15 cellular contexts compared by ENCODE assay signal in the genomic region with DNA sequence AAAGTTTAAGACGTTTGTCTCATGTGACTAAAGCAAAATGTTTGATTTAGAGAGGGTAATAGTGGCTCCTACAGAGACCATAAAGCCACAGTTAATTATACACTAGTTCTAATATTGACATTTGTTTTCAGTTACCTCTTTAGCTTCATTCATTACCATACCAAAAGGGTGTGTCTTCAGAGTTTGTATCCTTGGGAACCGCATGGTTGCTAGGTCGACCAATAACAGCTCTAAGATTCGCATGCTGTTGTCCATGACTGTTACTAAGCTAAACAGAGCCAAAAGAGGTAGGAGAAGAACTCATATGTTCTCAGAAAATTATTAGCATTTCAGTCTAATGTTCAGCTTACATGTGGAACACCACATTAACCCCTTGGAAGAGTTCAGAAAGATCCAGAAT. TPM values are rescaled to one million over a fixed set of nuclear protein-coding genes. Genes with fewer than 3 reads are reported as not detected.
DNase-seq lines count a peak whose midpoint lies in the region; ATAC-seq and TF ChIP-seq lines count a peak whose summit lies in the region.
"Had no signal": no experiment of that assay in that cellular context is flagged by ENCODE, and none has a peak within 500 bp of the region (broad histone marks: within the 10 kb centered on the region; RNA-seq: fewer than 3 reads in every experiment).

No MANE protein-coding gene starts in this region.

- H3K27me3 Mint-ChIP-seq in memory B cell (no peaks in the 10 kb centered on the region), CD14-positive monocyte (ENCODE audit: low read depth in 3 of 3) (peaks cover 0 to 4% (median 2%) of the 10 kb centered on the region in 3 donors), nephron progenitor cell (ENCODE audit: low read depth, poor library complexity) (peaks cover 2% of the 10 kb centered on the region)

- no peaks in the 10 kb centered on the region for H3K36me3 Mint-ChIP-seq in memory B cell
- no peaks in the 10 kb centered on the region for H3K36me3 Mint-ChIP-seq in CD14-positive monocyte
- no peaks in the 10 kb centered on the region for H3K36me3 Mint-ChIP-seq in nephron progenitor cell (ENCODE audit: low read depth)

- intact Hi-C loops in CD14-positive monocyte (cut with micrococcal nuclease): no loop called here

- no peaks in the 10 kb centered on the region for H3K4me1 Mint-ChIP-seq in memory B cell
- no peaks in the 10 kb centered on the region for H3K4me1 Mint-ChIP-seq in CD14-positive monocyte
- peaks cover 3% of the 10 kb centered on the region for H3K4me1 Mint-ChIP-seq in nephron progenitor cell

- H3K9me3 Mint-ChIP-seq in memory B cell: no peaks in the 10 kb centered on the region
- peaks cover 0 to 3% (median 2%) of the 10 kb centered on the region in 7 donors for H3K9me3 Mint-ChIP-seq in CD14-positive monocyte
- no peaks in the 10 kb centered on the region for H3K9me3 Mint-ChIP-seq in nephron progenitor cell

- no peak for TF ChIP-seq CTCF in CD14-positive monocyte (IDR thresholded peaks at IDR 0.05)
- TF ChIP-seq CTCF in nephron progenitor cell (IDR thresholded peaks at IDR 0.05): no peak

- peak; percentile 26 for ATAC-seq in memory B cell (ENCODE audit: low read depth)
- ATAC-seq in GM21619 (IDR thresholded peaks at IDR 0.05; ENCODE audit: unreplicated experiment): no peak
- ATAC-seq: Panc1 had no signal

- H3K27ac Mint-ChIP-seq in memory B cell: no peak overlapping the region
- no peak overlapping the region for H3K27ac Mint-ChIP-seq in CD14-positive monocyte
- no peak overlapping the region for H3K27ac Mint-ChIP-seq in nephron progenitor cell

- peak; percentile 84 for DNase-seq in DMS153 (lab: John Stamatoyannopoulos, UW)
- peak; percentile 71 for DNase-seq in NCI-H1436 (lab: John Stamatoyannopoulos, UW)
- peak; percentile 84 for DNase-seq in SW480 (ENCODE audit: low spot score)
- DNase-seq in memory B cell (ENCODE audit: low spot score in 2 of 2): no peak
- no peak for DNase-seq in hepatic stellate cell (ENCODE audit: low spot score)
- DNase-seq in CD14-positive monocyte (ENCODE audit: low spot score): no peak
- no peak for DNase-seq in nephron progenitor cell
- DNase-seq: aorta, EL, NCI-H446, posterior cingulate gyrus, stomach, WERI-Rb-1 had no signal

- H3K4me3 Mint-ChIP-seq in memory B cell (no peak overlapping the region), CD14-positive monocyte (no peak overlapping the region), nephron progenitor cell (no peak overlapping the region)

RNA-seq across cellular contexts. Expression of a gene that starts 36.2 kb away (rescaled TPM):
- polyA plus RNA-seq in CD14-positive monocyte: 10 to 100 TPM; 16.5 to 17.3 TPM

RNA-seq across cellular contexts. Expression of a gene that starts 44.5 kb away (rescaled TPM):
- polyA plus RNA-seq in CD14-positive monocyte: 10 to 100 TPM; 13.0 to 13.6 TPM

Comparison
In these comparisons a context has a peak if more than half of its experiments do, and no peak if none do; other contexts are left out.
1. DNase-seq: peak in DMS153 (single experiment), NCI-H1436 (single experiment) and SW480 (single experiment); none in memory B cell (0 of 2), hepatic stellate cell (single experiment), CD14-positive monocyte (single experiment) and nephron progenitor cell (single experiment).